Comparison of ENCODE assay signal across 14 cellular contexts in genomic region chr2:78977661-78978145, GRCh38. TPM values are rescaled to one million over a fixed set of nuclear protein-coding genes. Genes with fewer than 3 reads are reported as not detected.
DNase-seq lines count a peak whose midpoint lies in the region; ATAC-seq lines count a peak whose summit lies in the region.
"Had no signal": no experiment of that assay in that cellular context is flagged by ENCODE, and none has a peak within 500 bp of the region (broad histone marks: within the 10 kb centered on the region; RNA-seq: fewer than 3 reads in every experiment).

No MANE protein-coding gene starts in this region.

- H3K79me1 ChIP-seq in neuronal stem cell (ENCODE audit: low read depth, low read length): no peaks in the 10 kb centered on the region

- H2AK5ac ChIP-seq in neuronal stem cell (ENCODE audit: low read depth, low read length): no peak overlapping the region

- H3K27ac ChIP-seq in neuronal stem cell (replicated peaks; ENCODE audit: low read length): peak overlapping the region; percentile 35
- H3K27ac ChIP-seq: KMS-11 had no signal

- no peak overlapping the region for H3K18ac ChIP-seq in neuronal stem cell (ENCODE audit: low read length)

- H3K4ac ChIP-seq in neuronal stem cell (ENCODE audit: low read length): no peak overlapping the region

- H3K4me3 ChIP-seq in neuronal stem cell (ENCODE audit: low read length in 2 of 2): no peak overlapping the region

- peaks cover 0 to 2% of the 10 kb centered on the region in 2 donors for H3K36me3 ChIP-seq in neuronal stem cell (replicated peaks in 1 of 2; ENCODE audit: control insufficient read depth in 2 of 2, insufficient read depth in 2 of 2, low read length in 2 of 2)

- H3K14ac ChIP-seq in neuronal stem cell (ENCODE audit: low read length): no peak overlapping the region

- H3K27me3 ChIP-seq in neuronal stem cell (ENCODE audit: control insufficient read depth in 3 of 3, insufficient read depth in 3 of 3, low read depth in 1 of 3, low read length in 3 of 3): no peaks in the 10 kb centered on the region

- no peaks in the 10 kb centered on the region for H3K9me3 ChIP-seq in neuronal stem cell (replicated peaks in 1 of 2; ENCODE audit: control insufficient read depth in 2 of 2, insufficient read depth in 1 of 2, low read depth in 1 of 2, low read length in 2 of 2)

- H3K4me2 ChIP-seq in neuronal stem cell (ENCODE audit: insufficient read depth, low read length, poor library complexity, severe bottlenecking): no peak overlapping the region
- H3K4me2 ChIP-seq: KMS-11 had no signal

- peaks cover 0 to 9% of the 10 kb centered on the region in 2 donors for H3K4me1 ChIP-seq in neuronal stem cell (ENCODE audit: control insufficient read depth in 2 of 2, insufficient read depth in 1 of 2, low read depth in 1 of 2, low read length in 2 of 2)

- no peak overlapping the region for H2BK5ac ChIP-seq in neuronal stem cell (ENCODE audit: low read length)

- WGBS in neuronal stem cell (ENCODE audit: extremely low coverage in 2 of 2, insufficient read length in 2 of 2, insufficient replicate concordance in 1 of 2), 2 donors: no CpG with 5 or more reads among the region's 4 CpGs

- H3K9ac ChIP-seq in neuronal stem cell (ENCODE audit: low read depth, low read length, poor library complexity): no peak overlapping the region
- H3K9ac ChIP-seq: KMS-11 had no signal

- no peak overlapping the region for H2BK12ac ChIP-seq in neuronal stem cell (ENCODE audit: low read length)

- no peak overlapping the region for H3K23ac ChIP-seq in neuronal stem cell (ENCODE audit: low read depth, low read length, poor library complexity)

- no peak overlapping the region for H4K91ac ChIP-seq in neuronal stem cell (ENCODE audit: low read depth, low read length, poor library complexity)

- ATAC-seq in GM19023 (IDR thresholded peaks at IDR 0.05; ENCODE audit: unreplicated experiment) (peak; percentile 96), HG02678 (IDR thresholded peaks at IDR 0.05; ENCODE audit: unreplicated experiment) (peak; percentile 90), HG03575 (IDR thresholded peaks at IDR 0.05; ENCODE audit: extremely low read depth, insufficient number of reproducible peaks, low FRiP score, unreplicated experiment) (peak; percentile 99)

- no peak overlapping the region for H2BK15ac ChIP-seq in neuronal stem cell (ENCODE audit: low read length)

- DNase-seq in neuronal stem cell (ENCODE audit: low spot score): no peak
- DNase-seq in DMS53 treated with DMSO at 0.1 percent for 48 hours (lab: John Stamatoyannopoulos, UW; ENCODE audit: unreplicated experiment): no peak
- no peak for DNase-seq in dermis blood vessel endothelial cell
- DNase-seq in NCI-H187 (lab: John Stamatoyannopoulos, UW): no peak
- no peak for DNase-seq in dedifferentiated amniotic fluid mesenchymal stem cell (ENCODE audit: extremely low spot score)
- DNase-seq: activated T-cell treated with anti-CD3 and anti-CD28 coated beads, Interleukin-2, amount 50 U/mL, for 24 hours; effector CD4-positive, alpha-beta T cell; stimulated activated naive CD4-positive, alpha-beta T cell treated with Interleukin-2 at 50 U/mL for 16 hours had no signal

- no peak overlapping the region for H2BK120ac ChIP-seq in neuronal stem cell (ENCODE audit: low read depth, low read length)

- H4K8ac ChIP-seq in neuronal stem cell (ENCODE audit: low read depth, low read length): no peak overlapping the region

- H2AFZ ChIP-seq in neuronal stem cell (ENCODE audit: low read length): no peak overlapping the region

RNA-seq across cellular contexts. Expression of gene REG3G, which starts 47.8 kb away (rescaled TPM):
- polyA plus RNA-seq in neuronal stem cell (2013, experiment 1 of 2): not detected
- polyA plus RNA-seq in neuronal stem cell (2013, experiment 2 of 2): not detected
- total RNA-seq in dermis blood vessel endothelial cell: not detected in 2 replicates
- total RNA-seq: kidney epithelial cell, SK-MEL-5 had no signal
